ENCODE assay signal across 8 cellular contexts in the genomic region with DNA sequence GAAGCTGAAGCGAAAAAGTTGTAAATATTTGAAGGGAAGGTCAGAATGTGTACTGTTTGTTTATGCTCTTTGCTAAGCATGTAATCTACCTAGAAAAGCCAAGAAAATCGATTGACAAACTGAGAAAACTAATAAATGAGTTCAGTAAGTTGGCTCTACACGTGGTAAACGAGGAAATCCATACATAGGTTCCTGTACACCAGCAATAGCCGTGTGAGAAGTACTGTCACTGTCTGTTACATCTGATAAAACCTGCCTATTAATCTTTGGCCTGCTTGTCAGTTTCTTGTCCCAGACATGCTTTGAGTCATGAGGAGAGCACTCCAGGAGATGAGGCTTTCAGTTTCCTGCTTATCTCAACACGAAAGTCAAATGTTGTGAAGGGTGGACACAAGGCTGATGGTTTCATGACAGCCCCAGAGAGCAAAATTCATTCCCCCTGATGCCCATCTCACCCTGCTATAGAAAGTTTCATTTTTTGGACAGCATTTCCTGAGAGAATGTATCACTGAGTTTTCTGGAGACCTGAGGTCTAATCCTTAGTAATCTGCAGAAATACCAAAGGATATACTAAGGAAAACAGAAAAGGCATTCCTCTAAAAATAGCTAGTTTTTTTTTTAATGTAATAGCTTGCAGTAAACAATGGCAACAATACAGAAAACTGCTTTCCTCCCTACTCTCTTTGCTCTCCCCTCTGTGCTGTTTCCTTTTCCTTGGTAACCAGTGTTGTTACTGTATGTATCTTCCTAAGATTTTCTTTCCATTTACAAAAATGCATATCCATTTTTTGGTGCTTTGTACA. TPM values are rescaled to one million over a fixed set of nuclear protein-coding genes. Genes with fewer than 3 reads are reported as not detected.
DNase-seq lines count a peak whose midpoint lies in the region; ATAC-seq lines count a peak whose summit lies in the region.

No MANE protein-coding gene starts in this region.

- H3K27ac ChIP-seq in SJSA1: peak overlapping the region; percentile 64

- no peaks in the 10 kb centered on the region; the same call in 1 of the 2 replicates for H3K9me3 ChIP-seq in SJSA1 (replicated peaks)

- no peaks in the 10 kb centered on the region; the same call in 1 of the 2 replicates for H3K36me3 ChIP-seq in SJSA1

- DNase-seq in SJSA1 (ENCODE audit: low read depth in 1 of 2, low spot score in 2 of 2) (peak in 1 of 2 experiments; percentile 65), kidney glomerular epithelial cell (lab: John Stamatoyannopoulos, UW) (peak; percentile 22), nucleus accumbens (lab: John Stamatoyannopoulos, UW) (no peak), SKM-1 (lab: John Stamatoyannopoulos, UW; ENCODE audit: unreplicated experiment) (no peak), NCI-H2196 (lab: John Stamatoyannopoulos, UW; ENCODE audit: unreplicated experiment) (no peak)
- DNase-seq in NK-92 treated with Interleukin-12 subunit alpha and Interleukin-12 subunit beta, amount 100 ng/mL, for 24 hours (lab: John Stamatoyannopoulos, UW): no peak

- peak; percentile 79 for ATAC-seq in GM18498 (IDR thresholded peaks at IDR 0.05; ENCODE audit: unreplicated experiment)
- ATAC-seq in HG02571 (IDR thresholded peaks at IDR 0.05; ENCODE audit: unreplicated experiment): peak; percentile 61

- no peak overlapping the region for H3K4me3 ChIP-seq in SJSA1

- H3K4me1 ChIP-seq in SJSA1 (replicated peaks): peaks cover 35% of the 10 kb centered on the region

- no peaks in the 10 kb centered on the region for H3K27me3 ChIP-seq in SJSA1 (replicated peaks)

RNA-seq across cellular contexts. Expression of gene BMPR1A, which starts 18.8 kb away (rescaled TPM):
- 35.3 and 53.4 TPM in 2 replicates for total RNA-seq in SJSA1 (2014; rRNA removed; shearing (Covaris generic))
